Comparison of ENCODE assay signal across 22 cellular contexts in the genomic region with DNA sequence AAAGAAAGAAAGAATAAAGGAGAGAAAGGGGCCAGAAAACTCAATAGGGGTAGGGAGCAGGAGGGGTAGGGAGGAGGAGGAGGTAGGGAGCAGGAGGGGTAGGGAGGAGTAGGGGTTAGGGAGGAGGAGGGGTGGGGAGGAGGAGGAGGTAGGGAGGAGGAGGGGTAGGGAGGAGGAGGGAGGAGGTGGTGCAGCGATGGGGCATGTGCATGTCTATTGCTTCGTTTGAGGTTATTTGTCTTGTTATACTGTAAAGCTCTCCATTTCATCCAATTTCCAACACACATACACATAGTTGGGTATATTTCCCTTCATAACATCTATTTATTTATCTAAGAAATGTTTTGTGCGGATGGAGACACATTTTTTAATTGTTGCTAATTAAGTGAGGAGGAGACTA. TPM values are rescaled to one million over a fixed set of nuclear protein-coding genes. Genes with fewer than 3 reads are reported as not detected.
A peak's percentile ranks its signal among the peaks of the same experiment; 100 is the strongest.
DNase-seq lines count a peak whose midpoint lies in the region; ATAC-seq, FAIRE-seq and TF ChIP-seq lines count a peak whose summit lies in the region.
"Had no signal": no experiment of that assay in that cellular context is flagged by ENCODE, and none has a peak within 500 bp of the region (broad histone marks: within the 10 kb centered on the region; RNA-seq: fewer than 3 reads in every experiment).

No MANE protein-coding gene starts in this region.

- no peak overlapping the region for H3K9ac ChIP-seq in HepG2 (ENCODE audit: insufficient read depth, low read depth, low read length)
- H3K9ac ChIP-seq in MM.1S (ENCODE audit: low read length): no peak overlapping the region
- H3K9ac ChIP-seq: BLaER1 treated with 17β-estradiol and CSF1 and Interleukin-3, amounts not matched to agents 10 nM and 100 nM had no signal

- H3K27ac ChIP-seq in HepG2 (ENCODE audit: extremely low read length, insufficient read depth, low read length) (no peak overlapping the region), right lobe of liver (no peak overlapping the region), MM.1S (ENCODE audit: low read length) (peak overlapping the region; percentile 23; the same call in 1 of the 2 replicates), esophagus muscularis mucosa (replicated peaks in 1 of 4) (peak overlapping the region in 3 of 4 donors; percentile 75 to 85 (median 76))
- H3K27ac ChIP-seq: 22Rv1; A549; BLaER1 treated with 17β-estradiol and CSF1 and Interleukin-3, amounts not matched to agents 10 nM and 100 nM; HL-60 had no signal

- peaks cover 20% of the 10 kb centered on the region for H3F3A ChIP-seq in MM.1S (ENCODE audit: insufficient read depth, low read length)

- H3K27me3 ChIP-seq in HepG2 (ENCODE audit: control insufficient read depth in 1 of 2, insufficient read depth in 2 of 2, low read length in 2 of 2): no peaks in the 10 kb centered on the region
- H3K27me3 ChIP-seq in right lobe of liver: no peaks in the 10 kb centered on the region
- no peaks in the 10 kb centered on the region for H3K27me3 ChIP-seq in MM.1S (replicated peaks; ENCODE audit: insufficient read depth, low read length)
- H3K27me3 ChIP-seq in esophagus muscularis mucosa: no peaks in the 10 kb centered on the region

- no peak for FAIRE-seq in HepG2 (lab: Jason Lieb, UNC)
- FAIRE-seq: A549, H54 had no signal

- H2AFZ ChIP-seq in HepG2 (ENCODE audit: low read length) (no peak overlapping the region), MM.1S (ENCODE audit: low read length) (no peak overlapping the region)
- H2AFZ ChIP-seq: GM23338 had no signal

- CTCF ChIA-PET in HepG2 (lab: Yijun Ruan, JAX; ENCODE audit: low intra/inter-chr PET ratio, low total read pairs): no interaction called here

- ATAC-seq in HepG2 (no peak), right lobe of liver (no peak), GM19328 (IDR thresholded peaks at IDR 0.05; ENCODE audit: unreplicated experiment) (no peak)
- ATAC-seq: A549; CD8-positive, alpha-beta T cell; GM23338 had no signal

- H3K9me2 ChIP-seq in MM.1S (replicated peaks; ENCODE audit: insufficient read depth, low read length): no peaks in the 10 kb centered on the region

- no peaks in the 10 kb centered on the region for H3K9me3 ChIP-seq in HepG2 (ENCODE audit: low read length)
- H3K9me3 ChIP-seq in right lobe of liver: no peaks in the 10 kb centered on the region
- H3K9me3 ChIP-seq in MM.1S (replicated peaks; ENCODE audit: insufficient read depth, low read length): no peaks in the 10 kb centered on the region
- H3K9me3 ChIP-seq in esophagus muscularis mucosa: no peaks in the 10 kb centered on the region
- H3K9me3 ChIP-seq: A549; BLaER1 treated with 17β-estradiol and CSF1 and Interleukin-3, amounts not matched to agents 10 nM and 100 nM had no signal

- in situ Hi-C loops in HepG2 (cut with HindIII; ENCODE audit: extremely low pct_ligation_motif_present, low pct_unique_long_range_greater_than_20kb): no loop called here

- H4K20me1 ChIP-seq in HepG2 (ENCODE audit: insufficient read depth, low read length): no peaks in the 10 kb centered on the region
- H4K20me1 ChIP-seq in MM.1S (ENCODE audit: insufficient read depth, low read length): no peaks in the 10 kb centered on the region
- H4K20me1 ChIP-seq: BLaER1 treated with 17β-estradiol and CSF1 and Interleukin-3, amounts not matched to agents 10 nM and 100 nM had no signal

- TF ChIP-seq POLR2A in HepG2 (IDR thresholded peaks at IDR 0.05; ENCODE audit: insufficient read depth in 1 of 2, low read depth in 2 of 2, low read length in 2 of 2): no peak
- TF ChIP-seq POLR2A in right lobe of liver (IDR thresholded peaks at IDR 0.05): no peak
- TF ChIP-seq POLR2A in esophagus muscularis mucosa (IDR thresholded peaks at IDR 0.05; ENCODE audit: low read depth): no peak

- TF ChIP-seq EP300 in HepG2 (IDR thresholded peaks at IDR 0.05; ENCODE audit: low read depth in 2 of 2, low read length in 2 of 2) (no peak), HepG2 (CRISPR knock-in tag; IDR thresholded peaks at IDR 0.05; ENCODE audit: borderline replicate concordance) (no peak), esophagus muscularis mucosa (IDR thresholded peaks at IDR 0.05) (no peak)

- no TSS peak for BruUV-seq in HepG2 (replicated peaks; lab: Mats Ljungman, UMichigan)

- DNase-seq in HepG2 (ENCODE audit: low spot score) (no peak), right lobe of liver (no peak), MM.1S (peak; percentile 6), esophagus muscularis mucosa (ENCODE audit: extremely low spot score) (no peak), amniotic stem cell (lab: John Stamatoyannopoulos, UW) (no peak), kidney glomerular epithelial cell (lab: John Stamatoyannopoulos, UW) (no peak)
- DNase-seq: Calu3; CD8-positive, alpha-beta T cell; DMS79 treated with DMSO at 0.1 percent for 48 hours; GF-D8; HCEC 1CT; HFFc6; KG1 had no signal

- intact Hi-C loops in HepG2 (cut with micrococcal nuclease; ENCODE audit: unreplicated experiment) (no loop called here), right lobe of liver (cut with DNase I) (no loop called here), esophagus muscularis mucosa (cut with DNase I) (no loop called here)

- TF ChIP-seq RAD21 in HepG2 (CRISPR knock-in tag; IDR thresholded peaks at IDR 0.05): no peak

- H3K79me2 ChIP-seq in HepG2 (ENCODE audit: insufficient read depth, low read length) (no peaks in the 10 kb centered on the region), MM.1S (ENCODE audit: low read length) (no peaks in the 10 kb centered on the region)

- POLR2A ChIA-PET in HepG2 (lab: Yijun Ruan, JAX): no interaction called here

- H3K4me1 ChIP-seq in HepG2 (ENCODE audit: insufficient read depth, low read length) (no peaks in the 10 kb centered on the region), right lobe of liver (no peaks in the 10 kb centered on the region), MM.1S (ENCODE audit: low read length) (peaks cover 72% of the 10 kb centered on the region), esophagus muscularis mucosa (peaks cover 0 to 41% (median 40%) of the 10 kb centered on the region in 4 donors)
- H3K4me1 ChIP-seq: A549 had no signal

- 37% methylated on average over 3 of the region's 3 CpGs for WGBS in HepG2 (ENCODE audit: low lambda C conversion rate)
- 66% methylated on average over 3 of the region's 3 CpGs for WGBS in right lobe of liver (ENCODE audit: insufficient coverage, low coverage, low lambda C conversion rate, missing lambda C conversion rate)
- WGBS in esophagus muscularis mucosa: 72% methylated on average over 3 of the region's 3 CpGs

- H3K4me2 ChIP-seq in HepG2 (ENCODE audit: low read depth, low read length) (no peak overlapping the region), MM.1S (ENCODE audit: low read depth, low read length) (peak overlapping the region; percentile 55)
- H3K4me2 ChIP-seq: A549, GM23338 had no signal

- H3K4me3 ChIP-seq in HepG2 (replicated peaks in 1 of 3; ENCODE audit: insufficient read depth in 1 of 3, low read depth in 2 of 3, low read length in 3 of 3): no peak overlapping the region
- H3K4me3 ChIP-seq in right lobe of liver: no peak overlapping the region
- H3K4me3 ChIP-seq in MM.1S (ENCODE audit: low read length): no peak overlapping the region
- H3K4me3 ChIP-seq in esophagus muscularis mucosa: no peak overlapping the region
- H3K4me3 ChIP-seq: A549; BLaER1 treated with 17β-estradiol and CSF1 and Interleukin-3, amounts not matched to agents 10 nM and 100 nM; GM23338 had no signal

- TF ChIP-seq CTCF in HepG2 (CRISPR knock-in tag; IDR thresholded peaks at IDR 0.05) (no peak), right lobe of liver (IDR thresholded peaks at IDR 0.05) (no peak), MM.1S (IDR thresholded peaks at IDR 0.05; ENCODE audit: low read length) (no peak), esophagus muscularis mucosa (IDR thresholded peaks at IDR 0.05) (no peak)

- H3K36me3 ChIP-seq in HepG2 (replicated peaks in 1 of 2; ENCODE audit: control insufficient read depth in 1 of 2, insufficient read depth in 2 of 2, low read length in 2 of 2) (no peaks in the 10 kb centered on the region), right lobe of liver (no peaks in the 10 kb centered on the region), MM.1S (replicated peaks; ENCODE audit: insufficient read depth, low read length) (no peaks in the 10 kb centered on the region), esophagus muscularis mucosa (no peaks in the 10 kb centered on the region)
- H3K36me3 ChIP-seq: BLaER1 treated with 17β-estradiol and CSF1 and Interleukin-3, amounts not matched to agents 10 nM and 100 nM had no signal

RNA-seq across cellular contexts. Expression of a gene that starts 19.7 kb away (rescaled TPM):
- total RNA-seq in HepG2 (2016; rRNA removed; fragmentation: Illumina TruSeq; extraction: Trizol): not detected in 2 replicates
- total RNA-seq in HepG2 (2016; cell fraction: cytosol; rRNA removed; fragmentation: Illumina TruSeq; extraction: Trizol; ENCODE audit: low read depth): not detected in 2 replicates
- total RNA-seq in HepG2 (2016; cell fraction: insoluble cytoplasmic fraction; rRNA removed; fragmentation: Illumina TruSeq; extraction: Trizol): not detected in 2 replicates
- total RNA-seq in HepG2 (2016; cell fraction: membrane; rRNA removed; fragmentation: Illumina TruSeq; extraction: Trizol): not detected in 2 replicates
- not detected in 2 replicates for total RNA-seq in HepG2 (2016; cell fraction: nucleus; rRNA removed; fragmentation: Illumina TruSeq; extraction: Trizol)
- polyA plus RNA-seq in HepG2 (2011; rRNA removed): not detected in 2 replicates
- polyA plus RNA-seq in HepG2 (2011; cell fraction: cytosol; rRNA removed): 0.03 TPM in 1 of 2 replicates, not detected in the other
- not detected in 2 replicates for polyA plus RNA-seq in HepG2 (2011; cell fraction: nucleus; rRNA removed)
- not detected in 2 replicates for polyA plus RNA-seq in HepG2 (2012)
- polyA plus RNA-seq in HepG2 (2016; cell fraction: cytosol; fragmentation: Illumina TruSeq; extraction: Trizol; ENCODE audit: low read depth): not detected in 2 replicates
- polyA plus RNA-seq in HepG2 (2016; cell fraction: insoluble cytoplasmic fraction; fragmentation: Illumina TruSeq; extraction: Trizol; ENCODE audit: low read depth): not detected in 2 replicates
- polyA plus RNA-seq in HepG2 (2016; cell fraction: membrane; fragmentation: Illumina TruSeq; extraction: Trizol; ENCODE audit: low read depth): not detected in 2 replicates
- not detected in 2 replicates for polyA plus RNA-seq in HepG2 (2016; cell fraction: nucleus; fragmentation: Illumina TruSeq; extraction: Trizol; ENCODE audit: insufficient read depth, low read depth)
- not detected in 2 replicates for polyA minus RNA-seq in HepG2 (2011; rRNA and poly(A)+ RNA removed; ENCODE audit: low replicate concordance)
- not detected in 2 replicates for polyA minus RNA-seq in HepG2 (2011; cell fraction: cytosol; rRNA and poly(A)+ RNA removed)
- polyA minus RNA-seq in HepG2 (2011; cell fraction: nucleus; rRNA and poly(A)+ RNA removed): 0.90 TPM in 1 of 2 replicates, not detected in the other
- 10 to 100 TPM in 3 of 6 experiments, 1 to 10 TPM in 3; 2.6 to 29.8 (median 9.5) TPM for total RNA-seq in right lobe of liver
- 10 to 100 TPM in 3 of 4 donors, 1 to 10 TPM in 1; 6.1 to 27.7 (median 12.5) TPM for total RNA-seq in esophagus muscularis mucosa
- total RNA-seq: Calu3, GM23338, HFFc6, HT1080 had no signal
- polyA plus RNA-seq: A549, AG04450, GM23338 had no signal

RNA-seq across cellular contexts. Expression of a gene that starts 40.6 kb away (rescaled TPM):
- total RNA-seq in HepG2 (2016; rRNA removed; fragmentation: Illumina TruSeq; extraction: Trizol) (not detected in 2 replicates), right lobe of liver (not detected), esophagus muscularis mucosa (1 to 10 TPM in 3 of 4 donors, not detected in 1; 1.0 to 4.3 (median 2.5) TPM)
- total RNA-seq in HepG2 (2016; cell fraction: cytosol; rRNA removed; fragmentation: Illumina TruSeq; extraction: Trizol; ENCODE audit: low read depth): not detected in 2 replicates
- not detected in 2 replicates for total RNA-seq in HepG2 (2016; cell fraction: insoluble cytoplasmic fraction; rRNA removed; fragmentation: Illumina TruSeq; extraction: Trizol)
- not detected in 2 replicates for total RNA-seq in HepG2 (2016; cell fraction: membrane; rRNA removed; fragmentation: Illumina TruSeq; extraction: Trizol)
- total RNA-seq in HepG2 (2016; cell fraction: nucleus; rRNA removed; fragmentation: Illumina TruSeq; extraction: Trizol): not detected in 2 replicates
- polyA plus RNA-seq in HepG2 (2011; rRNA removed): not detected in 2 replicates
- polyA plus RNA-seq in HepG2 (2011; cell fraction: cytosol; rRNA removed): not detected in 2 replicates
- polyA plus RNA-seq in HepG2 (2011; cell fraction: nucleus; rRNA removed): not detected in 2 replicates
- polyA plus RNA-seq in HepG2 (2012): not detected in 2 replicates
- polyA plus RNA-seq in HepG2 (2016; cell fraction: cytosol; fragmentation: Illumina TruSeq; extraction: Trizol; ENCODE audit: low read depth): not detected in 2 replicates
- not detected in 2 replicates for polyA plus RNA-seq in HepG2 (2016; cell fraction: insoluble cytoplasmic fraction; fragmentation: Illumina TruSeq; extraction: Trizol; ENCODE audit: low read depth)
- not detected in 2 replicates for polyA plus RNA-seq in HepG2 (2016; cell fraction: membrane; fragmentation: Illumina TruSeq; extraction: Trizol; ENCODE audit: low read depth)
- polyA plus RNA-seq in HepG2 (2016; cell fraction: nucleus; fragmentation: Illumina TruSeq; extraction: Trizol; ENCODE audit: insufficient read depth, low read depth): not detected in 2 replicates
- polyA minus RNA-seq in HepG2 (2011; rRNA and poly(A)+ RNA removed; ENCODE audit: low replicate concordance): not detected in 2 replicates
- polyA minus RNA-seq in HepG2 (2011; cell fraction: cytosol; rRNA and poly(A)+ RNA removed): not detected in 2 replicates
- not detected in 2 replicates for polyA minus RNA-seq in HepG2 (2011; cell fraction: nucleus; rRNA and poly(A)+ RNA removed)
- total RNA-seq: Calu3, GM23338, HFFc6, HT1080 had no signal
- polyA plus RNA-seq: A549, AG04450, GM23338 had no signal

Comparison
In these comparisons a context has a peak if more than half of its experiments do, and no peak if none do; other contexts are left out.
1. H3K27ac ChIP-seq: peak in MM.1S (single experiment) and esophagus muscularis mucosa (3 of 4); none in HepG2 (single experiment) and right lobe of liver (0 of 3).